20 cellular contexts compared by ENCODE assay signal in the genomic region with DNA sequence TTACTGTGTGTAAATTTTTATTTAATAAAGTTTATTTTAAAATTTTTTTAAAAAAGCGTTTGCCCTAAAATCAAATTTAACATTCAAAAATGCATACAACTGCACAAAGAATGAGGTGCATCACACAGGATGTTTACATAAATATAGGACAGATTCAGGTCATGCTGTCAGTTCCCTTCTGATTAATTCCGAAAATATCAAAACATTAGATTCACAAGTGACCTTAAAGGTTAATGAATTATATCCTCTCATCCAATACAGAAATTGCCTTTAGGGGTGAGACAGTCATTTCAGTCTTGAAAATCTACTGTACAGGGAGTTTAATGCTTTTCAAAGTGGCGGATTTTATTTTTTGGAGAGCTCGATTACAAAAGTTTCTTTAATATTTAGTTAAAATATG.
DNase-seq lines count a peak whose midpoint lies in the region; ATAC-seq, FAIRE-seq and TF ChIP-seq lines count a peak whose summit lies in the region.
"Had no signal": no experiment of that assay in that cellular context is flagged by ENCODE, and none has a peak within 500 bp of the region (broad histone marks: within the 10 kb centered on the region; RNA-seq: fewer than 3 reads in every experiment).

No MANE protein-coding gene starts in this region.

- DNase-seq in EL (peak; percentile 0), astrocyte (ENCODE audit: low read depth) (no peak), NCI-H1092 (lab: John Stamatoyannopoulos, UW) (no peak), left cardiac atrium (no peak)
- DNase-seq: 8988T; AML-193; Caco-2; CD8-positive, alpha-beta memory T cell; DND-41; HFFc6; KG1 had no signal

- H4K20me1 ChIP-seq in astrocyte (ENCODE audit: insufficient read depth, low read length) = no peaks in the 10 kb centered on the region
- H4K20me1 ChIP-seq: BLaER1 had no signal

- no peak for TF ChIP-seq CTCF in astrocyte (IDR thresholded peaks at IDR 0.05; ENCODE audit: insufficient read depth, low read depth, low read length)

- no peaks in the 10 kb centered on the region for H3K36me3 Mint-ChIP-seq in astrocyte (ENCODE audit: low read depth, unreplicated experiment)
- H3K36me3 Mint-ChIP-seq: CD8-positive, alpha-beta memory T cell had no signal

- no peaks in the 10 kb centered on the region for H3K27me3 ChIP-seq in astrocyte (ENCODE audit: insufficient read depth, low read length)

- no peaks in the 10 kb centered on the region for H3K27me3 Mint-ChIP-seq in astrocyte (ENCODE audit: low read depth, unreplicated experiment)
- H3K27me3 Mint-ChIP-seq: CD8-positive, alpha-beta memory T cell; IgD-negative memory B cell had no signal

- intact Hi-C loops in left cardiac atrium (cut with DNase I) = no loop called here

- no peaks in the 10 kb centered on the region for H3K36me3 ChIP-seq in astrocyte (ENCODE audit: insufficient read depth, low read length)
- H3K36me3 ChIP-seq: BLaER1, HAP-1 had no signal

- no peak overlapping the region for H3K9ac ChIP-seq in astrocyte (ENCODE audit: low read length)
- H3K9ac ChIP-seq: BLaER1 had no signal

- no peak overlapping the region for H2AFZ ChIP-seq in astrocyte (ENCODE audit: low read depth, low read length)

- H3K4me1 Mint-ChIP-seq in astrocyte (ENCODE audit: low read depth, unreplicated experiment) = no peaks in the 10 kb centered on the region
- H3K4me1 Mint-ChIP-seq: CD8-positive, alpha-beta memory T cell; IgD-negative memory B cell had no signal

- ATAC-seq in HG02678 (IDR thresholded peaks at IDR 0.05; ENCODE audit: unreplicated experiment) (peak; percentile 62), HG03354 (IDR thresholded peaks at IDR 0.05; ENCODE audit: poor library complexity, severe bottlenecking, unreplicated experiment) (peak; percentile 60), HG03135 (IDR thresholded peaks at IDR 0.05; ENCODE audit: unreplicated experiment) (no peak), HG03045 (IDR thresholded peaks at IDR 0.05; ENCODE audit: unreplicated experiment) (no peak), left cardiac atrium (no peak)

- no peaks in the 10 kb centered on the region for H3K9me3 Mint-ChIP-seq in astrocyte (ENCODE audit: unreplicated experiment)
- H3K9me3 Mint-ChIP-seq: CD8-positive, alpha-beta memory T cell; HFFc6 had no signal

- no peak overlapping the region for H3K4me3 Mint-ChIP-seq in astrocyte (ENCODE audit: unreplicated experiment)
- H3K4me3 Mint-ChIP-seq: CD8-positive, alpha-beta memory T cell; HFFc6; IgD-negative memory B cell had no signal

- H3K79me2 ChIP-seq in astrocyte (ENCODE audit: insufficient read depth, low read length) = no peaks in the 10 kb centered on the region

- no peak overlapping the region for H3K4me3 ChIP-seq in astrocyte (ENCODE audit: insufficient read depth, low read depth, low read length)
- H3K4me3 ChIP-seq: BLaER1, HAP-1 had no signal

- peak; percentile 85 for FAIRE-seq in astrocyte (lab: Jason Lieb, UNC)
- FAIRE-seq: GM12891, H1 had no signal

- no peaks in the 10 kb centered on the region for H3K9me3 ChIP-seq in astrocyte (ENCODE audit: insufficient read depth, low read depth, low read length)
- H3K9me3 ChIP-seq: BLaER1, Caco-2, HAP-1 had no signal

- H3K4me1 ChIP-seq in astrocyte (ENCODE audit: insufficient read depth, low read length) = no peaks in the 10 kb centered on the region
- H3K4me1 ChIP-seq: BLaER1, Caco-2 had no signal

- H3K4me2 ChIP-seq in astrocyte (ENCODE audit: low read length) = no peak overlapping the region
- H3K4me2 ChIP-seq: BLaER1 had no signal

- no peak overlapping the region for H3K27ac ChIP-seq in astrocyte (ENCODE audit: low read depth, low read length)
- H3K27ac ChIP-seq: BLaER1 had no signal

- no peak overlapping the region for H3K27ac Mint-ChIP-seq in astrocyte (ENCODE audit: unreplicated experiment)
- H3K27ac Mint-ChIP-seq: CD8-positive, alpha-beta memory T cell; HFFc6; IgD-negative memory B cell had no signal

Comparison
In these comparisons a context has a peak if more than half of its experiments do, and no peak if none do; other contexts are left out.
1. ATAC-seq: peak in HG02678 (single experiment) and HG03354 (single experiment); none in HG03135 (single experiment), HG03045 (single experiment) and left cardiac atrium (0 of 2).